Comparison of ENCODE assay signal across 20 cellular contexts in genomic region chr18:50636366-50637057, GRCh38.
"Had no signal": no experiment of that assay in that cellular context is flagged by ENCODE, and none has a peak within 500 bp of the region (broad histone marks: within the 10 kb centered on the region; RNA-seq: fewer than 3 reads in every experiment).

No MANE protein-coding gene starts in this region.

- ATAC-seq: SK-N-SH treated with all-trans-retinoic acid at 6 μM for 48 hours had no signal

- H3K4me3 ChIP-seq: SJCRH30 had no signal

- H3K27me3 ChIP-seq: SJCRH30 had no signal

- DNase-seq: KBM-7, MV-4-11, NCI-H1048, NCI-H1105, NCI-H1417, NCI-H1436 treated with DMSO at 0.1 percent for 48 hours, NCI-H1694, NCI-H187 treated with DMSO at 0.1 percent for 48 hours, NCI-H2029 treated with DMSO at 0.1 percent for 48 hours, NCI-H2107, NCI-H2227 treated with DMSO at 0.1 percent for 48 hours, NCI-H510A, NCI-H524 treated with DMSO at 0.1 percent for 48 hours, NCI-H69, NCI-H774, RPMI8226, SHP77 treated with DMSO at 0.1 percent for 48 hours, SJCRH30 had no signal

- H3K27ac ChIP-seq: HL-60, SJCRH30 had no signal
